ENCODE assay signal across 29 cellular contexts in genomic region chr3:3664916-3665315, GRCh38.
DNase-seq lines count a peak whose midpoint lies in the region; ATAC-seq, FAIRE-seq and TF ChIP-seq lines count a peak whose summit lies in the region.
"Had no signal": no experiment of that assay in that cellular context is flagged by ENCODE, and none has a peak within 500 bp of the region (broad histone marks: within the 10 kb centered on the region; RNA-seq: fewer than 3 reads in every experiment).

No MANE protein-coding gene starts in this region.

- H3K4me3 Mint-ChIP-seq in astrocyte (ENCODE audit: unreplicated experiment) (no peak overlapping the region), HFFc6 (no peak overlapping the region; the same call in 1 of the 2 replicates)
- H3K4me3 Mint-ChIP-seq: activated naive CD4-positive, alpha-beta T cell treated with anti-CD3 and anti-CD28 coated beads, Interleukin-2, amount 50 U/mL, for 24 hours; activated T-helper 1 cell treated with anti-CD3 and anti-CD28 coated beads, Interleukin-12 subunit alpha, Interleukin-12 subunit beta, Interleukin-2, Interleukin-4 antibody, amounts not matched to agents 30 ng/mL and 10 ng/mL and 1 ng/mL, durations not matched to agents 14 hours and 24 hours and 36 hours; CD14-positive monocyte; mesothelial cell of epicardium; naive thymus-derived CD4-positive, alpha-beta T cell; T-cell had no signal

- H3K27me3 ChIP-seq in KMS-11 (ENCODE audit: insufficient read depth, low read depth) (no peaks in the 10 kb centered on the region), astrocyte (ENCODE audit: insufficient read depth, low read length) (no peaks in the 10 kb centered on the region), kidney epithelial cell (ENCODE audit: control insufficient read depth, insufficient read depth, low read length) (no peaks in the 10 kb centered on the region)
- H3K27me3 ChIP-seq: gastrocnemius medialis, MG63, upper lobe of right lung had no signal

- ATAC-seq in GM21825 (IDR thresholded peaks at IDR 0.05; ENCODE audit: unreplicated experiment) = no peak
- ATAC-seq: activated CD4-positive, CD25-positive, alpha-beta regulatory T cell treated with anti-CD3 and anti-CD28 coated beads, Interleukin-2, amount 50 U/mL, for 24 hours; gastrocnemius medialis; naive thymus-derived CD4-positive, alpha-beta T cell; Panc1; T-cell; upper lobe of right lung had no signal

- H3K4me2 ChIP-seq in KMS-11 = no peak overlapping the region; the same call in 1 of the 2 replicates
- peak overlapping the region; percentile 62 for H3K4me2 ChIP-seq in astrocyte (ENCODE audit: low read length)

- H4K20me1 ChIP-seq in KMS-11 (ENCODE audit: insufficient read depth) = no peaks in the 10 kb centered on the region
- no peaks in the 10 kb centered on the region for H4K20me1 ChIP-seq in astrocyte (ENCODE audit: insufficient read depth, low read length)

- no peaks in the 10 kb centered on the region for H3K79me2 ChIP-seq in KMS-11 (ENCODE audit: insufficient read depth, low read depth)
- no peaks in the 10 kb centered on the region for H3K79me2 ChIP-seq in astrocyte (ENCODE audit: insufficient read depth, low read length)

- H3K4me1 Mint-ChIP-seq in astrocyte (ENCODE audit: low read depth, unreplicated experiment) = peaks cover 6% of the 10 kb centered on the region
- peaks cover 5% of the 10 kb centered on the region; the same call in 1 of the 2 replicates for H3K4me1 Mint-ChIP-seq in HFFc6 (ENCODE audit: low read depth)

- H3K9me3 ChIP-seq in astrocyte (ENCODE audit: insufficient read depth, low read depth, low read length) = no peaks in the 10 kb centered on the region
- H3K9me3 ChIP-seq: gastrocnemius medialis, MG63, upper lobe of right lung had no signal

- no peak overlapping the region for H3K9ac ChIP-seq in KMS-11
- H3K9ac ChIP-seq in astrocyte (ENCODE audit: low read length) = peak overlapping the region; percentile 59
- H3K9ac ChIP-seq: GM23248 had no signal

- no peaks in the 10 kb centered on the region for H3K36me3 ChIP-seq in KMS-11 (ENCODE audit: insufficient read depth)
- H3K36me3 ChIP-seq in astrocyte (ENCODE audit: insufficient read depth, low read length) = no peaks in the 10 kb centered on the region
- no peaks in the 10 kb centered on the region for H3K36me3 ChIP-seq in kidney epithelial cell (ENCODE audit: control insufficient read depth, insufficient read depth, low read length)
- H3K36me3 ChIP-seq: gastrocnemius medialis, left ventricle myocardium inferior, MG63, upper lobe of right lung had no signal

- H3K4me1 ChIP-seq in KMS-11 (ENCODE audit: low read depth, poor library complexity, severe bottlenecking) (peaks cover 35% of the 10 kb centered on the region), astrocyte (ENCODE audit: insufficient read depth, low read length) (peaks cover 17% of the 10 kb centered on the region)
- H3K4me1 ChIP-seq: upper lobe of right lung had no signal

- H2AFZ ChIP-seq in KMS-11 (ENCODE audit: low read depth) (no peak overlapping the region), astrocyte (ENCODE audit: low read depth, low read length) (no peak overlapping the region)
- H2AFZ ChIP-seq: GM23248 had no signal

- no peaks in the 10 kb centered on the region for H3K27me3 Mint-ChIP-seq in astrocyte (ENCODE audit: low read depth, unreplicated experiment)
- H3K27me3 Mint-ChIP-seq in HFFc6 (ENCODE audit: insufficient read depth) = no peaks in the 10 kb centered on the region; the same call in 1 of the 2 replicates

- H3K27ac Mint-ChIP-seq in astrocyte (ENCODE audit: unreplicated experiment) (peak overlapping the region; percentile 30), HFFc6 (no peak overlapping the region)
- H3K27ac Mint-ChIP-seq: activated naive CD4-positive, alpha-beta T cell treated with anti-CD3 and anti-CD28 coated beads, Interleukin-2, amount 50 U/mL, for 24 hours; activated T-helper 1 cell treated with anti-CD3 and anti-CD28 coated beads, Interleukin-12 subunit alpha, Interleukin-12 subunit beta, Interleukin-2, Interleukin-4 antibody, amounts not matched to agents 30 ng/mL and 10 ng/mL and 1 ng/mL, durations not matched to agents 14 hours and 24 hours and 36 hours; CD14-positive monocyte; mesothelial cell of epicardium; naive thymus-derived CD4-positive, alpha-beta T cell; T-cell had no signal

- H3K9me3 Mint-ChIP-seq in astrocyte (ENCODE audit: unreplicated experiment) (no peaks in the 10 kb centered on the region), HFFc6 (peaks cover 57% of the 10 kb centered on the region)
- H3K9me3 Mint-ChIP-seq: activated naive CD4-positive, alpha-beta T cell treated with anti-CD3 and anti-CD28 coated beads, Interleukin-2, amount 50 U/mL, for 24 hours had no signal

- FAIRE-seq in astrocyte (lab: Jason Lieb, UNC) = no peak
- FAIRE-seq: GM12891 had no signal

- H3K36me3 Mint-ChIP-seq in astrocyte (ENCODE audit: low read depth, unreplicated experiment) (no peaks in the 10 kb centered on the region), HFFc6 (ENCODE audit: low read depth) (no peaks in the 10 kb centered on the region)
- H3K36me3 Mint-ChIP-seq: activated naive CD4-positive, alpha-beta T cell treated with anti-CD3 and anti-CD28 coated beads, Interleukin-2, amount 50 U/mL, for 24 hours; CD14-positive monocyte; T-cell had no signal

- TF ChIP-seq CTCF in KMS-11 (conservative IDR thresholded peaks at IDR 0.05; ENCODE audit: low read depth, low read length) = no peak
- no peak for TF ChIP-seq CTCF in astrocyte (IDR thresholded peaks at IDR 0.05; ENCODE audit: insufficient read depth, low read depth, low read length)
- no peak for TF ChIP-seq CTCF in kidney epithelial cell (IDR thresholded peaks at IDR 0.05; ENCODE audit: insufficient read depth, low read length, poor library complexity, severe bottlenecking)
- TF ChIP-seq CTCF in HFFc6 (IDR thresholded peaks at IDR 0.05) = no peak

- H3K4me3 ChIP-seq in KMS-11 (IDR thresholded peaks at IDR 0.05; ENCODE audit: insufficient read depth, low read depth, low read length) (no peak overlapping the region), astrocyte (ENCODE audit: insufficient read depth, low read depth, low read length) (peak overlapping the region; percentile 8), kidney epithelial cell (ENCODE audit: low read depth, low read length) (no peak overlapping the region)
- H3K4me3 ChIP-seq: gastrocnemius medialis, GM23248, left ventricle myocardium inferior, MG63, upper lobe of right lung had no signal

- H3K27ac ChIP-seq in KMS-11 = peak overlapping the region; percentile 53; the same call in 1 of the 2 replicates
- peak overlapping the region; percentile 76 for H3K27ac ChIP-seq in astrocyte (ENCODE audit: low read depth, low read length)
- H3K27ac ChIP-seq: gastrocnemius medialis, GM23248, left ventricle myocardium inferior, upper lobe of right lung had no signal

- DNase-seq in astrocyte (ENCODE audit: low read depth) (peak; percentile 89), kidney epithelial cell (ENCODE audit: low read depth) (peak; percentile 23), stromal cell of bone marrow (ENCODE audit: low read depth) (peak; percentile 8), islet precursor cell (no peak), HFFc6 (no peak)
- DNase-seq: activated CD4-positive, alpha-beta T cell treated with anti-CD3 and anti-CD28 coated beads, Interleukin-2, amount 50 U/mL, for 48 hours; amygdala; caudate nucleus; EL; gastrocnemius medialis; GM23248; left ventricle myocardium inferior; naive thymus-derived CD4-positive, alpha-beta T cell; NCI-H1436; NCI-H2081 treated with DMSO at 0.1 percent for 48 hours; NCI-H69; stimulated activated CD4-positive, alpha-beta T cell treated with anti-CD3 and anti-CD28 coated beads, Interleukin-2, amount 100 ng/mL, for 24 hours; T-cell; upper lobe of right lung had no signal

Comparison
In these comparisons a context has a peak if more than half of its experiments do, and no peak if none do; other contexts are left out.
1. DNase-seq: peak in astrocyte (single experiment), kidney epithelial cell (single experiment) and stromal cell of bone marrow (single experiment); none in islet precursor cell (single experiment) and HFFc6 (single experiment).